ENCODE assay signal across 13 cellular contexts in genomic region chr5:177491983-177492746, GRCh38. TPM values are rescaled to one million over a fixed set of nuclear protein-coding genes. Genes with fewer than 3 reads are reported as not detected.
DNase-seq lines count a peak whose midpoint lies in the region; ATAC-seq and TF ChIP-seq lines count a peak whose summit lies in the region.
"Had no signal": no experiment of that assay in that cellular context is flagged by ENCODE, and none has a peak within 500 bp of the region (broad histone marks: within the 10 kb centered on the region; RNA-seq: fewer than 3 reads in every experiment).

No MANE protein-coding gene starts in this region.

- peak overlapping the region; percentile 42 for H3K9ac ChIP-seq in NT2/D1 (ENCODE audit: insufficient read length, low read depth)
- H3K9ac ChIP-seq: neural progenitor cell had no signal

- peaks cover 51 to 64% of the 10 kb centered on the region in 2 donors for H3K36me3 Mint-ChIP-seq in CD14-positive monocyte

- no peak overlapping the region for H3K4me3 ChIP-seq in NT2/D1 (ENCODE audit: insufficient read length, low read depth)
- H3K4me3 ChIP-seq in esophagus muscularis mucosa: peak overlapping the region; percentile 27 to 83 (median 58)
- no peak overlapping the region for H3K4me3 ChIP-seq in gastrocnemius medialis
- H3K4me3 ChIP-seq: lung, neural progenitor cell had no signal

- H3K27me3 Mint-ChIP-seq in CD14-positive monocyte (ENCODE audit: low read depth in 3 of 3): peaks cover 2 to 6% (median 4%) of the 10 kb centered on the region in 3 donors

- H3K4me3 Mint-ChIP-seq in CD14-positive monocyte: no peak overlapping the region

- intact Hi-C loops in CD14-positive monocyte (cut with micrococcal nuclease): loop anchor here in 1 of 2 donors (10.0 kb wide), 1 partner anchor 53 kb away; no protein-coding TSS in a partner anchor
- intact Hi-C loops in esophagus muscularis mucosa (cut with DNase I): no loop called here
- intact Hi-C loops in gastrocnemius medialis (cut with DNase I; ENCODE audit: low total_unique reads): no loop called here

- DNase-seq in CD14-positive monocyte (ENCODE audit: low spot score): no peak
- DNase-seq in NT2/D1 (ENCODE audit: low read depth, low spot score): no peak
- DNase-seq in esophagus muscularis mucosa (ENCODE audit: extremely low spot score): no peak
- no peak for DNase-seq in gastrocnemius medialis
- no peak for DNase-seq in kidney tubule cell (ENCODE audit: low spot score)
- DNase-seq in erythroblast (lab: John Stamatoyannopoulos, UW): no peak
- DNase-seq: activated CD4-positive, alpha-beta T cell treated with anti-CD3 and anti-CD28 coated beads for 4 hours; anterior cingulate cortex had no signal

- TF ChIP-seq POLR2A in esophagus muscularis mucosa (IDR thresholded peaks at IDR 0.05; ENCODE audit: low read depth) (no peak), gastrocnemius medialis (IDR thresholded peaks at IDR 0.05) (no peak), erythroblast (IDR thresholded peaks at IDR 0.05; ENCODE audit: low read length) (no peak)

- H3K4me1 ChIP-seq in NT2/D1 (ENCODE audit: insufficient read depth, insufficient read length) (peaks cover 61% of the 10 kb centered on the region), esophagus muscularis mucosa (peaks cover 54 to 96% (median 93%) of the 10 kb centered on the region in 4 donors), gastrocnemius medialis (peaks cover 42 to 54% of the 10 kb centered on the region in 2 donors)

- peaks cover 89% of the 10 kb centered on the region for H3K36me3 ChIP-seq in NT2/D1 (ENCODE audit: insufficient read depth, insufficient read length, low read length)
- peaks cover 36 to 75% (median 63%) of the 10 kb centered on the region in 4 donors for H3K36me3 ChIP-seq in esophagus muscularis mucosa
- peaks cover 0 to 45% of the 10 kb centered on the region in 2 donors for H3K36me3 ChIP-seq in gastrocnemius medialis

- peaks cover 51% of the 10 kb centered on the region for H3K4me1 Mint-ChIP-seq in CD14-positive monocyte

- in situ Hi-C loops in gastrocnemius medialis (cut with MboI; ENCODE audit: low sequenced_read_pairs in 4 of 4): no loop called here

- TF ChIP-seq CTCF in CD14-positive monocyte (IDR thresholded peaks at IDR 0.05) (no peak), esophagus muscularis mucosa (IDR thresholded peaks at IDR 0.05) (no peak), gastrocnemius medialis (IDR thresholded peaks at IDR 0.05 in 4 of 5, conservative IDR thresholded peaks at IDR 0.05 in 1 of 5) (no peak)

- 60% methylated on average over 12 of the region's 54 CpGs for WGBS in esophagus muscularis mucosa

- H3K9me3 ChIP-seq in NT2/D1 (ENCODE audit: insufficient read depth, low read length) (no peaks in the 10 kb centered on the region), esophagus muscularis mucosa (no peaks in the 10 kb centered on the region), gastrocnemius medialis (no peaks in the 10 kb centered on the region)
- H3K9me3 ChIP-seq: BE2C had no signal

- H3K9me3 Mint-ChIP-seq in CD14-positive monocyte: peaks cover 0 to 2% (median 0%) of the 10 kb centered on the region in 7 donors
- H3K9me3 Mint-ChIP-seq: neural progenitor cell had no signal

- no peak for TF ChIP-seq EP300 in esophagus muscularis mucosa (IDR thresholded peaks at IDR 0.05)

- ATAC-seq in gastrocnemius medialis: no peak
- no peak for ATAC-seq in HG03520 (IDR thresholded peaks at IDR 0.05; ENCODE audit: unreplicated experiment)
- no peak for ATAC-seq in HG02759 (IDR thresholded peaks at IDR 0.05; ENCODE audit: unreplicated experiment)

- H3K27me3 ChIP-seq in NT2/D1 (ENCODE audit: insufficient read depth, insufficient read length): no peaks in the 10 kb centered on the region
- H3K27me3 ChIP-seq in esophagus muscularis mucosa: no peaks in the 10 kb centered on the region
- no peaks in the 10 kb centered on the region for H3K27me3 ChIP-seq in gastrocnemius medialis
- H3K27me3 ChIP-seq: BE2C, neural progenitor cell had no signal

- H3K27ac ChIP-seq in esophagus muscularis mucosa (replicated peaks in 1 of 4) (peak overlapping the region; percentile 96 to 99 (median 98)), gastrocnemius medialis (peak overlapping the region; percentile 37 to 98 (median 96))

- H3K27ac Mint-ChIP-seq in CD14-positive monocyte: peak overlapping the region in 6 of 7 donors; percentile 69 to 99 (median 98)

RNA-seq across cellular contexts. Expression of gene PDLIM7, which starts 5.2 kb away (rescaled TPM):
- polyA plus RNA-seq in CD14-positive monocyte: 10 to 100 TPM; 21.6 to 27.2 TPM
- total RNA-seq in esophagus muscularis mucosa (1,000 to 10,000 TPM in 1 of 4 donors, 100 to 1,000 TPM in 3; 316 to 1,085 (median 575) TPM), gastrocnemius medialis (100 to 1,000 TPM; 132 to 244 (median 220) TPM)

RNA-seq across cellular contexts. Expression of gene DOK3, which starts 17.5 kb away (rescaled TPM):
- polyA plus RNA-seq in CD14-positive monocyte: 10 to 100 TPM; 62.8 to 98.3 TPM
- total RNA-seq in esophagus muscularis mucosa (10 to 100 TPM in 1 of 4 donors, 1 to 10 TPM in 3; 6.7 to 15.2 (median 7.5) TPM), gastrocnemius medialis (1 to 10 TPM; 2.1 to 5.1 (median 2.9) TPM)

RNA-seq across cellular contexts. Expression of gene DBN1, which starts 18.7 kb away (rescaled TPM):
- polyA plus RNA-seq in CD14-positive monocyte: 1 to 10 TPM in 1 of 2 donors, under 1 TPM in 1; 0.71 to 1.6 TPM
- 100 to 1,000 TPM in 3 of 4 donors, 10 to 100 TPM in 1; 92.2 to 160 (median 130) TPM for total RNA-seq in esophagus muscularis mucosa
- 10 to 100 TPM; 16.3 to 27.5 (median 23.2) TPM for total RNA-seq in gastrocnemius medialis

RNA-seq across cellular contexts. Expression of gene DDX41, which starts 24.6 kb away (rescaled TPM):
- 10 to 100 TPM; 44.9 to 70.3 TPM for polyA plus RNA-seq in CD14-positive monocyte
- total RNA-seq in esophagus muscularis mucosa (10 to 100 TPM; 58.1 to 92.1 (median 66.0) TPM), gastrocnemius medialis (100 to 1,000 TPM in 1 of 4 donors, 10 to 100 TPM in 3; 47.1 to 105 (median 62.3) TPM)

RNA-seq across cellular contexts. Expression of gene PRR7, which starts 45.6 kb away (rescaled TPM):
- polyA plus RNA-seq in CD14-positive monocyte: 1 to 10 TPM; 1.8 to 2.1 TPM
- 1 to 10 TPM in 2 of 4 donors, under 1 TPM in 2; 0.42 to 2.5 (median 1.6) TPM for total RNA-seq in esophagus muscularis mucosa
- 1 to 10 TPM in 2 of 4 donors, under 1 TPM in 1, not detected in 1; 0.63 to 2.0 (median 1.4) TPM for total RNA-seq in gastrocnemius medialis

Comparison
In these comparisons a context has a peak if more than half of its experiments do, and no peak if none do; other contexts are left out.
1. H3K4me3 ChIP-seq: peak in esophagus muscularis mucosa (4 of 4); none in NT2/D1 (single experiment) and gastrocnemius medialis (0 of 4).